1 cellular context compared by ENCODE assay signal in the genomic region with DNA sequence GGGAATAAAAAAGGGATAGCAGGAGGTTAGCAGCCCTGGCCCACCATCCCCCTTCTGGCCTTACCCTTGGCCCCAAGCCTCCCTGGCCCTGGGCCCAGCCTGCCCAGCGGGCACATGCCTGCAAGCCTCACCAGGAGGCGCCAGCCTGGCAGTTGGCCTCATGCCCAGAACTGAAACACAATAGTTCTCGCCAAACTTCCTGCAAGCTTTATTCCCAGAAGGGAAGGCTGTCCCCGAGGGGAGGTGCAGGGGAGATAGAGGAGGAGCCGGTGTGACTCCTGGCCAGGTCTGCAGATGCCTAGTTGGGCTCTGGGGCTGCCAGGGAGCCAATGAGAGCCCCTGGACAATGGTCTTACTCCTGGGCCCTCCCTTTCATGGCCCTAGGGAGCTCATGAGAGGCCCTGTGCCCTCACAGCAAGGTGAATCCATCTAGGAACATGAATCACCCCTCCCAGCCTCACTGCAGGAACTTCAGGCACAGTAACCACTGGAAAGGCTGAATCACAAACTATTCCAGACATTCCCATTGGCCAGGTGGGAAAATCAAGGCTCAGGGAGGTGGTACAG.
A peak's percentile ranks its signal among the peaks of the same experiment; 100 is the strongest.
TF ChIP-seq lines count a peak whose summit lies in the region.

No MANE protein-coding gene starts in this region.

TF ChIP-seq in SK-N-SH, 30 proteins besides CTCF, POLR2A, EP300 and RAD21 (continued from another document):
- no peak; the same call in 1 of the 2 replicates for TF ChIP-seq TEAD4 (IDR thresholded peaks at IDR 0.05; ENCODE audit: borderline replicate concordance, insufficient read depth)
- no peak; the same call in 1 of the 2 replicates for TF ChIP-seq FOSL2 (IDR thresholded peaks at IDR 0.05; ENCODE audit: borderline replicate concordance, low read depth)
- TF ChIP-seq MEF2A (IDR thresholded peaks at IDR 0.05; ENCODE audit: borderline replicate concordance, low read depth) = no peak
- peak; percentile 83; the same call in 1 of the 2 replicates for TF ChIP-seq SIN3A (IDR thresholded peaks at IDR 0.05; ENCODE audit: borderline replicate concordance, low read depth, low read length)
- no peak for TF ChIP-seq MXI1 (IDR thresholded peaks at IDR 0.05; ENCODE audit: low read depth, low read length)
- TF ChIP-seq, protein P1, sequence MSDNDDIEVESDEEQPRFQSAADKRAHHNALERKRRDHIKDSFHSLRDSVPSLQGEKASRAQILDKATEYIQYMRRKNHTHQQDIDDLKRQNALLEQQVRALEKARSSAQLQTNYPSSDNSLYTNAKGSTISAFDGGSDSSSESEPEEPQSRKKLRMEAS (IDR thresholded peaks at IDR 0.05; ENCODE audit: low read depth) = peak; percentile 91
- no peak for TF ChIP-seq TAF1 (IDR thresholded peaks at IDR 0.05; ENCODE audit: borderline replicate concordance, low read depth, low read length)
- no peak for TF ChIP-seq YY1 (IDR thresholded peaks at IDR 0.05; ENCODE audit: low read depth)
- TF ChIP-seq, protein P2, sequence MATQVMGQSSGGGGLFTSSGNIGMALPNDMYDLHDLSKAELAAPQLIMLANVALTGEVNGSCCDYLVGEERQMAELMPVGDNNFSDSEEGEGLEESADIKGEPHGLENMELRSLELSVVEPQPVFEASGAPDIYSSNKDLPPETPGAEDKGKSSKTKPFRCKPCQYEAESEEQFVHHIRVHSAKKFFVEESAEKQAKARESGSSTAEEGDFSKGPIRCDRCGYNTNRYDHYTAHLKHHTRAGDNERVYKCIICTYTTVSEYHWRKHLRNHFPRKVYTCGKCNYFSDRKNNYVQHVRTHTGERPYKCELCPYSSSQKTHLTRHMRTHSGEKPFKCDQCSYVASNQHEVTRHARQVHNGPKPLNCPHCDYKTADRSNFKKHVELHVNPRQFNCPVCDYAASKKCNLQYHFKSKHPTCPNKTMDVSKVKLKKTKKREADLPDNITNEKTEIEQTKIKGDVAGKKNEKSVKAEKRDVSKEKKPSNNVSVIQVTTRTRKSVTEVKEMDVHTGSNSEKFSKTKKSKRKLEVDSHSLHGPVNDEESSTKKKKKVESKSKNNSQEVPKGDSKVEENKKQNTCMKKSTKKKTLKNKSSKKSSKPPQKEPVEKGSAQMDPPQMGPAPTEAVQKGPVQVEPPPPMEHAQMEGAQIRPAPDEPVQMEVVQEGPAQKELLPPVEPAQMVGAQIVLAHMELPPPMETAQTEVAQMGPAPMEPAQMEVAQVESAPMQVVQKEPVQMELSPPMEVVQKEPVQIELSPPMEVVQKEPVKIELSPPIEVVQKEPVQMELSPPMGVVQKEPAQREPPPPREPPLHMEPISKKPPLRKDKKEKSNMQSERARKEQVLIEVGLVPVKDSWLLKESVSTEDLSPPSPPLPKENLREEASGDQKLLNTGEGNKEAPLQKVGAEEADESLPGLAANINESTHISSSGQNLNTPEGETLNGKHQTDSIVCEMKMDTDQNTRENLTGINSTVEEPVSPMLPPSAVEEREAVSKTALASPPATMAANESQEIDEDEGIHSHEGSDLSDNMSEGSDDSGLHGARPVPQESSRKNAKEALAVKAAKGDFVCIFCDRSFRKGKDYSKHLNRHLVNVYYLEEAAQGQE (IDR thresholded peaks at IDR 0.05; ENCODE audit: low read depth, low read length) = peak; percentile 78
- TF ChIP-seq RXRA (IDR thresholded peaks at IDR 0.05; ENCODE audit: borderline replicate concordance, low read depth) = peak; percentile 80; the same call in 1 of the 2 replicates
- peak; percentile 27; the same call in 1 of the 2 replicates for TF ChIP-seq RCOR1 (IDR thresholded peaks at IDR 0.05; ENCODE audit: low read length)
- TF ChIP-seq FOXJ3 (CRISPR knock-in tag; IDR thresholded peaks at IDR 0.05) = peak; percentile 44; the same call in 1 of the 2 replicates
- peak; percentile 100 for TF ChIP-seq NFIC (IDR thresholded peaks at IDR 0.05; ENCODE audit: borderline replicate concordance)
TF ChIP-seq in SK-N-SH: peak in this region for 12.
